24 cellular contexts compared by ENCODE assay signal in genomic region chr21:36533468-36533848, GRCh38. TPM values are rescaled to one million over a fixed set of nuclear protein-coding genes. Genes with fewer than 3 reads are reported as not detected.
DNase-seq lines count a peak whose midpoint lies in the region; ATAC-seq, FAIRE-seq and TF ChIP-seq lines count a peak whose summit lies in the region.
"Had no signal": no experiment of that assay in that cellular context is flagged by ENCODE, and none has a peak within 500 bp of the region (broad histone marks: within the 10 kb centered on the region; RNA-seq: fewer than 3 reads in every experiment).

No MANE protein-coding gene starts in this region.

- no peaks in the 10 kb centered on the region for H3K36me3 Mint-ChIP-seq in CD8-positive, alpha-beta T cell
- H3K36me3 Mint-ChIP-seq: CD14-positive monocyte; CD4-positive, alpha-beta memory T cell; CD4-positive, CD25-positive, alpha-beta regulatory T cell had no signal

- peaks cover 5% of the 10 kb centered on the region for H4K20me1 ChIP-seq in K562 (replicated peaks; ENCODE audit: control insufficient read depth, insufficient read depth, low read length)
- H4K20me1 ChIP-seq: BLaER1 had no signal

- in situ Hi-C loops in K562 (cut with MboI): no loop called here

- DNase-seq in GM12892 (ENCODE audit: insufficient read length) (no peak), K562 (ENCODE audit: extremely low read depth in 1 of 4, low spot score in 3 of 4) (no peak), T-helper 1 cell (no peak)
- DNase-seq in CD8-positive, alpha-beta T cell: no peak
- DNase-seq: 8988T; ACHN; BE2C; C1 segment of cervical spinal cord; Caco-2; Calu3; CD4-positive, alpha-beta memory T cell; CD4-positive, CD25-positive, alpha-beta regulatory T cell; DMS79 treated with DMSO at 0.1 percent for 48 hours; GF-D8 had no signal

- no peak overlapping the region for H3K4me3 Mint-ChIP-seq in CD8-positive, alpha-beta T cell
- H3K4me3 Mint-ChIP-seq: CD14-positive monocyte; CD4-positive, alpha-beta memory T cell; CD4-positive, CD25-positive, alpha-beta regulatory T cell had no signal

- 34% methylated on average over 6 of the region's 6 CpGs for WGBS in K562 (ENCODE audit: insufficient coverage, low coverage, missing lambda C conversion rate)

- TF ChIP-seq RAD21 in K562 (CRISPR knock-in tag; conservative IDR thresholded peaks at IDR 0.05 in 1 of 2, IDR thresholded peaks at IDR 0.05 in 1 of 2): no peak

- TF ChIP-seq EP300 in K562 (IDR thresholded peaks at IDR 0.05; ENCODE audit: low read length): no peak

- no peak overlapping the region for H3K27ac Mint-ChIP-seq in CD8-positive, alpha-beta T cell
- H3K27ac Mint-ChIP-seq: CD14-positive monocyte; CD4-positive, alpha-beta memory T cell; CD4-positive, CD25-positive, alpha-beta regulatory T cell had no signal

- H3K27me3 ChIP-seq in K562 (ENCODE audit: control insufficient read depth in 2 of 2, insufficient read depth in 2 of 2, low read length in 2 of 2): peaks cover 26 to 53% of the 10 kb centered on the region in 2 experiments
- no peaks in the 10 kb centered on the region for H3K27me3 ChIP-seq in CD8-positive, alpha-beta T cell (ENCODE audit: insufficient read depth, low read length)
- H3K27me3 ChIP-seq: BLaER1 had no signal

- intact Hi-C loops in K562 (cut with micrococcal nuclease): no loop called here
- intact Hi-C loops in CD8-positive, alpha-beta T cell (cut with DNase I, micrococcal nuclease): no loop called here

- CTCF ChIA-PET in HEK293 (lab: Yijun Ruan, JAX): interaction anchor here (0.6 to 1.2 kb wide), 2 partner anchors 43 to 97 kb away, joined by 3 read pairs; no protein-coding TSS in a partner anchor
- CTCF ChIA-PET in K562 (lab: Yijun Ruan, JAX; ENCODE audit: low intra/inter-chr PET ratio): no interaction called here
- CTCF ChIA-PET in CD8-positive, alpha-beta T cell (lab: Charles Lee): interaction anchor here (1.2 kb wide), 1 partner anchor 30 kb away, joined by 3 read pairs; no protein-coding TSS in a partner anchor

- H3K4me1 ChIP-seq in HEK293 (ENCODE audit: control insufficient read depth, insufficient read depth, low read length) (peaks cover 11% of the 10 kb centered on the region), K562 (replicated peaks in 1 of 2; ENCODE audit: control insufficient read depth in 2 of 2, insufficient read depth in 2 of 2, low read length in 2 of 2) (no peaks in the 10 kb centered on the region)
- no peaks in the 10 kb centered on the region for H3K4me1 ChIP-seq in CD8-positive, alpha-beta T cell (ENCODE audit: insufficient read depth, low read length)
- H3K4me1 ChIP-seq: BE2C, BLaER1, Caco-2 had no signal

- no peaks in the 10 kb centered on the region for H3K36me3 ChIP-seq in HEK293 (ENCODE audit: control insufficient read depth in 2 of 2, insufficient read depth in 1 of 2, low read length in 2 of 2)
- no peaks in the 10 kb centered on the region for H3K36me3 ChIP-seq in K562 (ENCODE audit: control insufficient read depth, insufficient read depth, low read length)
- no peaks in the 10 kb centered on the region for H3K36me3 ChIP-seq in CD8-positive, alpha-beta T cell (ENCODE audit: insufficient read depth, low read length)
- H3K36me3 ChIP-seq: BE2C, BLaER1 had no signal

- H3K27ac ChIP-seq in HEK293 (ENCODE audit: extremely low read depth, low read depth, low read length): no peak overlapping the region
- H3K27ac ChIP-seq in K562 (ENCODE audit: extremely low read depth, low read depth, low read length): no peak overlapping the region
- H3K27ac ChIP-seq in CD8-positive, alpha-beta T cell (ENCODE audit: low read depth, low read length): no peak overlapping the region
- H3K27ac ChIP-seq: BLaER1 had no signal

- H2AFZ ChIP-seq in K562 (ENCODE audit: low read depth, low read length): no peak overlapping the region

- TF ChIP-seq POLR2A in GM12892 (IDR thresholded peaks at IDR 0.05; ENCODE audit: low read depth, low read length) (no peak), K562 (conservative IDR thresholded peaks at IDR 0.05) (no peak)

- no peak overlapping the region for H3K9ac ChIP-seq in K562 (ENCODE audit: insufficient read depth in 1 of 2, low read depth in 2 of 2, low read length in 2 of 2)
- H3K9ac ChIP-seq: BLaER1 had no signal

- H3K9me3 ChIP-seq in HEK293 (ENCODE audit: control insufficient read depth, insufficient read depth, low read depth, low read length): no peaks in the 10 kb centered on the region
- no peaks in the 10 kb centered on the region for H3K9me3 ChIP-seq in K562 (replicated peaks; ENCODE audit: control insufficient read depth, insufficient read depth, low read depth, low read length)
- H3K9me3 ChIP-seq in CD8-positive, alpha-beta T cell (ENCODE audit: low read length): no peaks in the 10 kb centered on the region
- H3K9me3 ChIP-seq: BE2C, BLaER1, Caco-2 had no signal

- H3K27me3 Mint-ChIP-seq in CD8-positive, alpha-beta T cell (ENCODE audit: low read depth): no peaks in the 10 kb centered on the region

- BruUV-seq in K562 (replicated peaks; lab: Mats Ljungman, UMichigan): no TSS peak

- H3K9me3 Mint-ChIP-seq in CD8-positive, alpha-beta T cell: no peaks in the 10 kb centered on the region
- H3K9me3 Mint-ChIP-seq: CD14-positive monocyte; CD4-positive, alpha-beta memory T cell; CD4-positive, CD25-positive, alpha-beta regulatory T cell had no signal

- FAIRE-seq in GM12892 (lab: Jason Lieb, UNC) (peak; percentile 73), K562 (lab: Jason Lieb, UNC) (no peak)
- FAIRE-seq: A204.1, D721Med, G401.6, GM18507 had no signal

- ATAC-seq in K562 (no peak), HG03571 (IDR thresholded peaks at IDR 0.05; ENCODE audit: unreplicated experiment) (no peak)
- no peak for ATAC-seq in CD8-positive, alpha-beta T cell

- no peaks in the 10 kb centered on the region for H3K9me1 ChIP-seq in K562 (ENCODE audit: control insufficient read depth, insufficient read depth, low read length)

- H3K4me3 ChIP-seq in HEK293 (ENCODE audit: low read depth, low read length): no peak overlapping the region
- H3K4me3 ChIP-seq in K562: no peak overlapping the region
- H3K4me3 ChIP-seq in CD8-positive, alpha-beta T cell (ENCODE audit: low read depth, low read length): no peak overlapping the region
- H3K4me3 ChIP-seq: BLaER1 had no signal

- POLR2A ChIA-PET in HEK293 (lab: Yijun Ruan, JAX): interaction anchor here (0.6 to 0.9 kb wide), 2 partner anchors 76 to 103 kb away, joined by 3 read pairs; no protein-coding TSS in a partner anchor
- POLR2A ChIA-PET in K562 (lab: Yijun Ruan, JAX): interaction anchor here (0.8 kb wide), 1 partner anchor 20 kb away, joined by 3 read pairs; no protein-coding TSS in a partner anchor
- POLR2A ChIA-PET in CD8-positive, alpha-beta T cell (lab: Charles Lee): no interaction called here

- no peaks in the 10 kb centered on the region for H3K79me2 ChIP-seq in K562 (ENCODE audit: control insufficient read depth, insufficient read depth, low read length)

- TF ChIP-seq CTCF in HEK293 (tag by site-specific recombination; IDR thresholded peaks at IDR 0.05) (no peak), K562 (IDR thresholded peaks at IDR 0.05 in 2 of 3, conservative IDR thresholded peaks at IDR 0.05 in 1 of 3; ENCODE audit: insufficient read depth in 2 of 3, low read depth in 1 of 3, low read length in 3 of 3) (no peak)
- no peak for TF ChIP-seq CTCF in CD8-positive, alpha-beta T cell (IDR thresholded peaks at IDR 0.05)

- no peak overlapping the region for H3K4me2 ChIP-seq in K562 (ENCODE audit: insufficient read depth, low read length)
- H3K4me2 ChIP-seq: BLaER1 had no signal

- H3K4me1 Mint-ChIP-seq in CD8-positive, alpha-beta T cell (ENCODE audit: low read depth): no peaks in the 10 kb centered on the region
- H3K4me1 Mint-ChIP-seq: CD4-positive, alpha-beta memory T cell; CD4-positive, CD25-positive, alpha-beta regulatory T cell had no signal

TF ChIP-seq in HEK293, 187 proteins besides CTCF, POLR2A, EP300 and RAD21:
- TF ChIP-seq, protein P1, sequence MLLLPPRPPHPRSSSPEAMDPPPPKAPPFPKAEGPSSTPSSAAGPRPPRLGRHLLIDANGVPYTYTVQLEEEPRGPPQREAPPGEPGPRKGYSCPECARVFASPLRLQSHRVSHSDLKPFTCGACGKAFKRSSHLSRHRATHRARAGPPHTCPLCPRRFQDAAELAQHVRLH (tag by site-specific recombination; IDR thresholded peaks at IDR 0.05): peak; percentile 54; the same call in 1 of the 2 replicates
- TF ChIP-seq ZNF561 (tag by site-specific recombination; IDR thresholded peaks at IDR 0.05; ENCODE audit: borderline replicate concordance) (no peak), ZNF146 (tag by site-specific recombination; IDR thresholded peaks at IDR 0.05) (peak; percentile 97)

TF ChIP-seq in K562, 482 proteins besides CTCF, POLR2A, EP300 and RAD21:
- TF ChIP-seq POLR2AphosphoS2 (IDR thresholded peaks at IDR 0.05; ENCODE audit: low read length) (no peak), TAF7 (tag; IDR thresholded peaks at IDR 0.05) (no peak), ZNF316 (IDR thresholded peaks at IDR 0.05) (no peak), ZNF146 (CRISPR knock-in tag; IDR thresholded peaks at IDR 0.05; ENCODE audit: unreplicated experiment) (peak; percentile 73), ZBTB7A (IDR thresholded peaks at IDR 0.05; ENCODE audit: borderline replicate concordance, control insufficient read depth, low read depth, low read length) (no peak), ZKSCAN8 (CRISPR knock-in tag; IDR thresholded peaks at IDR 0.05) (no peak)

RNA-seq across cellular contexts. Expression of gene CLDN14, which starts 53.5 kb away (rescaled TPM):
- 4.7 TPM for polyA plus RNA-seq in GM12892 (2012; ENCODE audit: missing spikeins)
- not detected in 2 replicates for total RNA-seq in K562 (2011; cell fraction: chromatin; rRNA removed; ENCODE audit: low replicate concordance)
- not detected in 2 replicates for total RNA-seq in K562 (2011; cell fraction: nucleolus; rRNA removed)
- not detected in 2 replicates for total RNA-seq in K562 (2011; cell fraction: nucleoplasm; rRNA removed)
- not detected in 2 replicates for total RNA-seq in K562 (2014; rRNA removed)
- not detected in 2 replicates for total RNA-seq in K562 (2014; rRNA removed; fragmentation: Illumina TruSeq; extraction: Trizol)
- not detected in 2 replicates for total RNA-seq in K562 (2015; rRNA removed; fragmentation: Illumina TruSeq; extraction: Trizol)
- total RNA-seq in K562 (2021): not detected in 2 replicates
- not detected in 2 replicates for polyA plus RNA-seq in K562 (2011; rRNA removed)
- polyA plus RNA-seq in K562 (2011; cell fraction: cytosol; rRNA removed): not detected in 2 replicates
- not detected in 2 replicates for polyA plus RNA-seq in K562 (2011; cell fraction: nucleus; rRNA removed)
- not detected in 2 replicates for polyA plus RNA-seq in K562 (2012)
- not detected in 2 replicates for polyA plus RNA-seq in K562 (2014; fragmentation: Illumina TruSeq; extraction: Trizol)
- polyA plus RNA-seq in K562 (2014; fragmentation: Nextera tagmentation; extraction: Ambion mirVana): not detected
- polyA plus RNA-seq in K562 (2014; rRNA removed): not detected in 2 replicates
- not detected in 2 replicates for polyA minus RNA-seq in K562 (2011; rRNA and poly(A)+ RNA removed)
- not detected in 2 replicates for polyA minus RNA-seq in K562 (2011; cell fraction: cytosol; rRNA and poly(A)+ RNA removed)
- polyA minus RNA-seq in K562 (2011; cell fraction: nucleus; rRNA and poly(A)+ RNA removed): not detected in 2 replicates
- total RNA-seq in CD8-positive, alpha-beta T cell: not detected
- total RNA-seq: A673; Caco-2; Calu3; CD4-positive, alpha-beta memory T cell; CD4-positive, CD25-positive, alpha-beta regulatory T cell had no signal
- polyA plus RNA-seq: AG04450; CD14-positive monocyte; CD4-positive, alpha-beta memory T cell; CD4-positive, CD25-positive, alpha-beta regulatory T cell had no signal
